Comparison of ENCODE assay signal across 9 cellular contexts in the genomic region with DNA sequence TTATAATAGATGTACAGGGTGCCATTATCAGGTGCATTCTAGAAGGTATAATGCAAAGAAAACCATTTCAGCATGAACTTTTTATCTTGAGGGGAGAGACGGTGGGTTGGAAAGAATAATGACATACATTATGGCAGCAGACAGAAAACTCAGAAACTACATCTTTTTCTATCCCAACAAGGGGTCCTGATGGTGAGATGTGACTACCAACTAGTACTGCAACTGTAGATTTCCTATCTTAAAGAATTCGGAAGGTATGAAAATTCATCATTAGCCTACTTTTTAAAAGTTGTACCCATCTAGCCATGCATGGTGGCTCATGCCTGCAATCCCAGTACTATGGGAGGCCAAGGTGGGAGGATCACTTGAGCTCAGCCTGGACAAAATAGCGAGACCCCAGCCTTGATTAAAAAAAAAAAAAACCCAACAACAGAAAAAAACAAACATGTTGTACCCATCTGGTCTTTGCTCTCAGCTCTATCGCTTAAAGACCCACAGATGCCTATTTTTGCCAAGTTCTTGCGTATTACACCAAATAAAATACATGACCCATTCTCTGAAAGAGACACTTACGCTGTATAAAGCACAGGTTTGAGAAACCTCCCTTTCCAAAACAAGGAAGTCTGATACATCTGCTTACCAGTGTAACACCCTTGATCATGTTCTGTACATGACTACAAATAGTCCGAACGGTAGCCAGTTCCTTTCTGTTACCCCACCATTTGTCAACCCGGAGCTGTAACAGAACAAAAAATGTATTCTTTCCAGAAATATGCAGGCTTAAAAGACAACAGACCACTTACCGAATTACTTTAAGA. TPM values are rescaled to one million over a fixed set of nuclear protein-coding genes. Genes with fewer than 3 reads are reported as not detected.
A peak's percentile ranks its signal among the peaks of the same experiment; 100 is the strongest.
DNase-seq lines count a peak whose midpoint lies in the region; ATAC-seq and TF ChIP-seq lines count a peak whose summit lies in the region.
"Had no signal": no experiment of that assay in that cellular context is flagged by ENCODE, and none has a peak within 500 bp of the region (broad histone marks: within the 10 kb centered on the region; RNA-seq: fewer than 3 reads in every experiment).

No MANE protein-coding gene starts in this region.

- peaks cover 24 to 55% of the 10 kb centered on the region in 2 donors for H3K4me1 Mint-ChIP-seq in natural killer cell treated with Interleukin-12 subunit alpha and Interleukin-12 subunit beta and Interleukin-15 and Interleukin-18, amount 100 ng/mL, for 72 hours (ENCODE audit: low read depth in 2 of 2)

- H2AFZ ChIP-seq in Karpas-422 (ENCODE audit: low read length): no peak overlapping the region

- CTCF ChIA-PET in BJ (lab: Yijun Ruan, JAX): interaction anchor here (1.5 kb wide), 1 partner anchor 355 kb away, joined by 3 read pairs; no protein-coding TSS in a partner anchor

- peaks cover 8% of the 10 kb centered on the region for H3K36me3 ChIP-seq in BJ (ENCODE audit: control insufficient read depth, insufficient read depth, low read length)
- peaks cover 58% of the 10 kb centered on the region for H3K36me3 ChIP-seq in Karpas-422 (ENCODE audit: insufficient read depth, low read length)
- peaks cover 21% of the 10 kb centered on the region for H3K36me3 ChIP-seq in colonic mucosa

- H3K27ac Mint-ChIP-seq in natural killer cell treated with Interleukin-12 subunit alpha and Interleukin-12 subunit beta and Interleukin-15 and Interleukin-18, amount 100 ng/mL, for 72 hours: peak overlapping the region; percentile 99

- H3K36me3 Mint-ChIP-seq in natural killer cell treated with Interleukin-12 subunit alpha and Interleukin-12 subunit beta and Interleukin-15 and Interleukin-18, amount 100 ng/mL, for 72 hours: peaks cover 50% of the 10 kb centered on the region

- DNase-seq in BJ (ENCODE audit: low read depth): no peak
- no peak for DNase-seq in Karpas-422
- DNase-seq in colonic mucosa: no peak
- DNase-seq in natural killer cell treated with Interleukin-12 subunit alpha and Interleukin-12 subunit beta and Interleukin-15 and Interleukin-18, amount 100 ng/mL, for 72 hours (ENCODE audit: low spot score): no peak
- no peak for DNase-seq in NCI-H2171 (lab: John Stamatoyannopoulos, UW)
- DNase-seq in NCI-H1694 treated with DMSO at 0.1 percent for 48 hours (lab: John Stamatoyannopoulos, UW): no peak
- DNase-seq: NCI-H1436 treated with DMSO at 0.1 percent for 48 hours had no signal

- H3K9ac ChIP-seq in Karpas-422 (ENCODE audit: low read length) (peak overlapping the region; percentile 78), colonic mucosa (ENCODE audit: low read depth in 2 of 2, low read length in 2 of 2) (peak overlapping the region; percentile 3 to 99)

- H3K4me1 ChIP-seq in Karpas-422 (ENCODE audit: low read length): peaks cover 35% of the 10 kb centered on the region
- peaks cover 8% of the 10 kb centered on the region for H3K4me1 ChIP-seq in colonic mucosa

- no peaks in the 10 kb centered on the region for H3K27me3 ChIP-seq in BJ (ENCODE audit: control insufficient read depth, insufficient read depth, low read length)
- H3K27me3 ChIP-seq in Karpas-422 (ENCODE audit: low read length): no peaks in the 10 kb centered on the region
- H3K27me3 ChIP-seq in colonic mucosa: no peaks in the 10 kb centered on the region

- peak overlapping the region; percentile 94 for H3K4me2 ChIP-seq in Karpas-422 (ENCODE audit: low read depth, low read length, poor library complexity, severe bottlenecking)

- POLR2A ChIA-PET in BJ (lab: Charles Lee): interaction anchor here (0.6 kb wide), 1 partner anchor 178 kb away, joined by 7 read pairs; no protein-coding TSS in a partner anchor

- H3K4me3 ChIP-seq in BJ (ENCODE audit: low read depth, low read length) (peak overlapping the region; percentile 78), Karpas-422 (ENCODE audit: low read length) (peak overlapping the region; percentile 95), colonic mucosa (peak overlapping the region; percentile 84)

- H3K27ac ChIP-seq in Karpas-422 (ENCODE audit: low read length): no peak overlapping the region
- H3K27ac ChIP-seq in colonic mucosa: peak overlapping the region; percentile 96

- TF ChIP-seq CTCF in BJ (IDR thresholded peaks at IDR 0.05; ENCODE audit: insufficient read depth, low read depth, low read length): no peak
- TF ChIP-seq CTCF in colonic mucosa (IDR thresholded peaks at IDR 0.05): no peak

- peak overlapping the region; percentile 99 for H3K4me3 Mint-ChIP-seq in natural killer cell treated with Interleukin-12 subunit alpha and Interleukin-12 subunit beta and Interleukin-15 and Interleukin-18, amount 100 ng/mL, for 72 hours

- no peaks in the 10 kb centered on the region for H3K9me2 ChIP-seq in Karpas-422 (replicated peaks; ENCODE audit: insufficient read depth, low read length)

- H3K9me3 ChIP-seq in Karpas-422 (ENCODE audit: low read length): no peaks in the 10 kb centered on the region
- no peaks in the 10 kb centered on the region for H3K9me3 ChIP-seq in colonic mucosa

- peaks cover 50% of the 10 kb centered on the region for H4K20me1 ChIP-seq in Karpas-422 (ENCODE audit: insufficient read depth, low read depth, low read length)

- no peaks in the 10 kb centered on the region for H3K9me3 Mint-ChIP-seq in natural killer cell treated with Interleukin-12 subunit alpha and Interleukin-12 subunit beta and Interleukin-15 and Interleukin-18, amount 100 ng/mL, for 72 hours

- H3K79me2 ChIP-seq in Karpas-422 (ENCODE audit: low read length): peaks cover 43% of the 10 kb centered on the region

- intact Hi-C loops in colonic mucosa (cut with DNase I): no loop called here

- ATAC-seq in natural killer cell treated with Interleukin-12 subunit alpha and Interleukin-12 subunit beta and Interleukin-15 and Interleukin-18, amount 100 ng/mL, for 72 hours: no peak
- ATAC-seq in GM21381 (IDR thresholded peaks at IDR 0.05; ENCODE audit: unreplicated experiment): no peak
- ATAC-seq in HG02798 (IDR thresholded peaks at IDR 0.05; ENCODE audit: poor library complexity, unreplicated experiment): no peak

- no peaks in the 10 kb centered on the region for H3K27me3 Mint-ChIP-seq in natural killer cell treated with Interleukin-12 subunit alpha and Interleukin-12 subunit beta and Interleukin-15 and Interleukin-18, amount 100 ng/mL, for 72 hours

RNA-seq across cellular contexts. Expression of gene RPL9, which starts 1.6 kb away (rescaled TPM):
- 458 and 1,469 TPM in 2 replicates for polyA plus RNA-seq in BJ (2011; rRNA removed)
- polyA minus RNA-seq in BJ (2011; rRNA and poly(A)+ RNA removed): 75.8 and 90.2 TPM in 2 replicates
- total RNA-seq in Karpas-422 (2014; rRNA removed; shearing (Covaris generic); ENCODE audit: low replicate concordance): 3,556 and 5,641 TPM in 2 replicates
- total RNA-seq in colonic mucosa: 1,000 to 10,000 TPM; 1,123 to 1,383 TPM
- total RNA-seq in natural killer cell treated with Interleukin-12 subunit alpha and Interleukin-12 subunit beta and Interleukin-15 and Interleukin-18, amount 100 ng/mL, for 72 hours: 1,000 to 10,000 TPM in 1 of 2 donors, 100 to 1,000 TPM in 1; 980 to 1,126 TPM

RNA-seq across cellular contexts. Expression of gene LIAS, which starts 1.7 kb away (rescaled TPM):
- 5.1 and 8.0 TPM in 2 replicates for polyA plus RNA-seq in BJ (2011; rRNA removed)
- 1.5 and 1.7 TPM in 2 replicates for polyA minus RNA-seq in BJ (2011; rRNA and poly(A)+ RNA removed)
- 14.1 and 19.5 TPM in 2 replicates for total RNA-seq in Karpas-422 (2014; rRNA removed; shearing (Covaris generic); ENCODE audit: low replicate concordance)
- 10 to 100 TPM; 21.1 to 28.3 TPM for total RNA-seq in colonic mucosa
- 10 to 100 TPM; 19.0 to 33.1 TPM for total RNA-seq in natural killer cell treated with Interleukin-12 subunit alpha and Interleukin-12 subunit beta and Interleukin-15 and Interleukin-18, amount 100 ng/mL, for 72 hours

RNA-seq across cellular contexts. Expression of gene KLB, which starts 50.4 kb away (rescaled TPM):
- not detected in 2 replicates for polyA plus RNA-seq in BJ (2011; rRNA removed)
- not detected in 2 replicates for polyA minus RNA-seq in BJ (2011; rRNA and poly(A)+ RNA removed)
- not detected in 2 replicates for total RNA-seq in Karpas-422 (2014; rRNA removed; shearing (Covaris generic); ENCODE audit: low replicate concordance)
- total RNA-seq in colonic mucosa: under 1 TPM; 0.40 to 0.64 TPM
- total RNA-seq in natural killer cell treated with Interleukin-12 subunit alpha and Interleukin-12 subunit beta and Interleukin-15 and Interleukin-18, amount 100 ng/mL, for 72 hours: under 1 TPM in 1 of 2 donors, not detected in 1; 0.05 TPM
